Comparison of ENCODE assay signal across 33 cellular contexts in genomic region chr10:75089634-75090033, GRCh38.
"Had no signal": no experiment of that assay in that cellular context is flagged by ENCODE, and none has a peak within 500 bp of the region (broad histone marks: within the 10 kb centered on the region; RNA-seq: fewer than 3 reads in every experiment).

No MANE protein-coding gene starts in this region.

- ATAC-seq: activated CD4-positive, alpha-beta T cell treated with anti-CD3 and anti-CD28 coated beads for 36 hours; activated CD8-positive, alpha-beta memory T cell treated with anti-CD3 and anti-CD28 coated beads, Interleukin-2, amount 10 ng/mL, durations not matched to agents 7 days and 5 days; activated naive CD8-positive, alpha-beta T cell treated with anti-CD3 and anti-CD28 coated beads, Interleukin-2, amount 50 U/mL, for 24 hours had no signal

- H3K9me3 ChIP-seq: ascending aorta, colonic mucosa had no signal

- H3K4me1 ChIP-seq: ascending aorta, colonic mucosa had no signal

- H3K9me3 Mint-ChIP-seq: activated B cell treated with CpG ODN at 0.5 μM for 24 hours; activated naive CD4-positive, alpha-beta T cell treated with anti-CD3 and anti-CD28 coated beads, Interleukin-2, amount 10 ng/mL, durations not matched to agents 7 days and 5 days; activated naive CD4-positive, alpha-beta T cell treated with anti-CD3 and anti-CD28 coated beads, Interleukin-2, amount 50 U/mL, for 24 hours; activated naive CD8-positive, alpha-beta T cell treated with anti-CD3 and anti-CD28 coated beads, Interleukin-2, amount 10 ng/mL, durations not matched to agents 7 days and 5 days; activated naive CD8-positive, alpha-beta T cell treated with anti-CD3 and anti-CD28 coated beads, Interleukin-2, amount 50 U/mL, for 24 hours; activated T-cell treated with anti-CD3 and anti-CD28 coated beads, Interleukin-2, amount 50 U/mL, for 24 hours; activated T-helper 2 cell treated with anti-CD3 and anti-CD28 coated beads, Interferon-gamma antibody, Interleukin-2, Interleukin-4, amounts not matched to agents 10 μg/mL and 5 μg/mL and 100 μg/mL, durations not matched to agents 14 hours and 24 hours and 36 hours; central memory CD8-positive, alpha-beta T cell; T-cell; T-helper 2 cell treated with Interferon-gamma antibody and Interleukin-4, amounts not matched to agents 5 μg/mL and 100 μg/mL, for 36 hours had no signal

- H3K27me3 Mint-ChIP-seq: activated CD4-positive, alpha-beta T cell treated with anti-CD3 and anti-CD28 coated beads for 36 hours; activated CD8-positive, alpha-beta memory T cell treated with anti-CD3 and anti-CD28 coated beads, Interleukin-2, amount 10 ng/mL, durations not matched to agents 7 days and 5 days; activated naive CD4-positive, alpha-beta T cell treated with anti-CD3 and anti-CD28 coated beads, Interleukin-2, amount 50 U/mL, for 24 hours; activated naive CD8-positive, alpha-beta T cell; activated naive CD8-positive, alpha-beta T cell treated with anti-CD3 and anti-CD28 coated beads, Interleukin-2, amount 50 U/mL, for 24 hours; activated T-cell treated with anti-CD3 and anti-CD28 coated beads, Interleukin-2, amount 50 U/mL, for 24 hours; central memory CD8-positive, alpha-beta T cell; T-cell had no signal

- H3K4me1 Mint-ChIP-seq: activated CD8-positive, alpha-beta memory T cell treated with anti-CD3 and anti-CD28 coated beads, Interleukin-2, amount 10 ng/mL, durations not matched to agents 7 days and 5 days; activated naive CD8-positive, alpha-beta T cell treated with anti-CD3 and anti-CD28 coated beads, Interleukin-2, amount 10 ng/mL, durations not matched to agents 7 days and 5 days; activated naive CD8-positive, alpha-beta T cell treated with anti-CD3 and anti-CD28 coated beads, Interleukin-2, amount 50 U/mL, for 24 hours; central memory CD8-positive, alpha-beta T cell had no signal

- H3K36me3 Mint-ChIP-seq: activated CD8-positive, alpha-beta memory T cell treated with anti-CD3 and anti-CD28 coated beads, Interleukin-2, amount 10 ng/mL, durations not matched to agents 7 days and 5 days; activated naive CD4-positive, alpha-beta T cell treated with anti-CD3 and anti-CD28 coated beads, Interleukin-2, amount 10 ng/mL, durations not matched to agents 7 days and 5 days; activated naive CD4-positive, alpha-beta T cell treated with anti-CD3 and anti-CD28 coated beads, Interleukin-2, amount 50 U/mL, for 24 hours; activated naive CD8-positive, alpha-beta T cell; activated naive CD8-positive, alpha-beta T cell treated with anti-CD3 and anti-CD28 coated beads, Interleukin-2, amount 10 ng/mL, durations not matched to agents 7 days and 5 days; brain; T-cell had no signal

- H3K4me3 ChIP-seq: ascending aorta, cardiac muscle cell, colonic mucosa had no signal

- H3K4me3 Mint-ChIP-seq: activated B cell treated with CpG ODN at 0.5 μM for 24 hours; activated CD4-positive, alpha-beta T cell treated with anti-CD3 and anti-CD28 coated beads for 36 hours; activated CD8-positive, alpha-beta memory T cell treated with anti-CD3 and anti-CD28 coated beads, Interleukin-2, amount 10 ng/mL, durations not matched to agents 7 days and 5 days; activated naive CD4-positive, alpha-beta T cell treated with anti-CD3 and anti-CD28 coated beads, Interleukin-2, amount 10 ng/mL, durations not matched to agents 7 days and 5 days; activated naive CD4-positive, alpha-beta T cell treated with anti-CD3 and anti-CD28 coated beads, Interleukin-2, amount 50 U/mL, for 24 hours; activated naive CD8-positive, alpha-beta T cell; activated naive CD8-positive, alpha-beta T cell treated with anti-CD3 and anti-CD28 coated beads, Interleukin-2, amount 10 ng/mL, durations not matched to agents 7 days and 5 days; activated naive CD8-positive, alpha-beta T cell treated with anti-CD3 and anti-CD28 coated beads, Interleukin-2, amount 50 U/mL, for 24 hours; activated T-cell treated with anti-CD3 and anti-CD28 coated beads, Interleukin-2, amount 50 U/mL, for 24 hours; brain; central memory CD8-positive, alpha-beta T cell; T-cell; T-helper 2 cell treated with Interferon-gamma antibody and Interleukin-4, amounts not matched to agents 5 μg/mL and 100 μg/mL, for 36 hours had no signal

- H3K27ac ChIP-seq: ascending aorta, cardiac muscle cell, colonic mucosa, VCaP had no signal

- H3K36me3 ChIP-seq: ascending aorta, cardiac muscle cell, colonic mucosa had no signal

- H3K27ac Mint-ChIP-seq: activated B cell treated with CpG ODN at 0.5 μM for 24 hours; activated CD4-positive, alpha-beta T cell treated with anti-CD3 and anti-CD28 coated beads for 36 hours; activated CD8-positive, alpha-beta memory T cell treated with anti-CD3 and anti-CD28 coated beads, Interleukin-2, amount 10 ng/mL, durations not matched to agents 7 days and 5 days; activated naive CD4-positive, alpha-beta T cell treated with anti-CD3 and anti-CD28 coated beads, Interleukin-2, amount 10 ng/mL, durations not matched to agents 7 days and 5 days; activated naive CD4-positive, alpha-beta T cell treated with anti-CD3 and anti-CD28 coated beads, Interleukin-2, amount 50 U/mL, for 24 hours; activated naive CD8-positive, alpha-beta T cell; activated naive CD8-positive, alpha-beta T cell treated with anti-CD3 and anti-CD28 coated beads, Interleukin-2, amount 10 ng/mL, durations not matched to agents 7 days and 5 days; activated naive CD8-positive, alpha-beta T cell treated with anti-CD3 and anti-CD28 coated beads, Interleukin-2, amount 50 U/mL, for 24 hours; activated T-cell treated with anti-CD3 and anti-CD28 coated beads, Interleukin-2, amount 50 U/mL, for 24 hours; activated T-helper 2 cell treated with anti-CD3 and anti-CD28 coated beads, Interferon-gamma antibody, Interleukin-2, Interleukin-4, amounts not matched to agents 10 μg/mL and 5 μg/mL and 100 μg/mL, durations not matched to agents 14 hours and 24 hours and 36 hours; brain; T-helper 2 cell treated with Interferon-gamma antibody and Interleukin-4, amounts not matched to agents 5 μg/mL and 100 μg/mL, for 36 hours had no signal

- H3K27me3 ChIP-seq: ascending aorta, colonic mucosa had no signal

- DNase-seq: activated B cell treated with CpG ODN at 0.5 μM for 24 hours; activated CD4-positive, alpha-beta T cell treated with anti-CD3 and anti-CD28 coated beads for 1 hour; activated CD4-positive, alpha-beta T cell treated with anti-CD3 and anti-CD28 coated beads for 36 hours; activated CD4-positive, alpha-beta T cell treated with anti-CD3 and anti-CD28 coated beads for 48 hours; activated CD4-positive, alpha-beta T cell treated with anti-CD3 and anti-CD28 coated beads, Interleukin-2, amount 50 U/mL, for 48 hours; activated CD8-positive, alpha-beta memory T cell treated with anti-CD3 and anti-CD28 coated beads for 24 hours; activated CD8-positive, alpha-beta memory T cell treated with anti-CD3 and anti-CD28 coated beads, Interleukin-2, amount 10 ng/mL, durations not matched to agents 7 days and 5 days; activated CD8-positive, alpha-beta memory T cell treated with anti-CD3 and anti-CD28 coated beads, Interleukin-2, amount 50 U/mL, for 48 hours; activated effector memory CD4-positive, alpha-beta T cell treated with Interleukin-2 at 50 U/mL for 16 hours; activated gamma-delta T cell; activated naive CD4-positive, alpha-beta T cell treated with anti-CD3 and anti-CD28 coated beads, Interleukin-2, amount 10 ng/mL, durations not matched to agents 7 days and 5 days; activated naive CD4-positive, alpha-beta T cell treated with Interleukin-2 at 50 U/mL for 16 hours; activated naive CD8-positive, alpha-beta T cell treated with anti-CD3 and anti-CD28 coated beads, Interleukin-2, amount 10 ng/mL, durations not matched to agents 7 days and 5 days; activated naive CD8-positive, alpha-beta T cell treated with anti-CD3 and anti-CD28 coated beads, Interleukin-2, amount 50 U/mL, for 24 hours; activated T-cell treated with anti-CD3 and anti-CD28 coated beads, Interleukin-2, amount 50 U/mL, for 24 hours; activated T-cell treated with anti-CD3 and anti-CD28 coated beads, Interleukin-2, amount 50 U/mL, for 48 hours; amygdala; anterior cingulate cortex; caudate nucleus; cerebellar nuclear complex; colonic mucosa; T-cell; T-helper 2 cell; T-helper 9 cell had no signal
